15 cellular contexts compared by ENCODE assay signal in the genomic region with DNA sequence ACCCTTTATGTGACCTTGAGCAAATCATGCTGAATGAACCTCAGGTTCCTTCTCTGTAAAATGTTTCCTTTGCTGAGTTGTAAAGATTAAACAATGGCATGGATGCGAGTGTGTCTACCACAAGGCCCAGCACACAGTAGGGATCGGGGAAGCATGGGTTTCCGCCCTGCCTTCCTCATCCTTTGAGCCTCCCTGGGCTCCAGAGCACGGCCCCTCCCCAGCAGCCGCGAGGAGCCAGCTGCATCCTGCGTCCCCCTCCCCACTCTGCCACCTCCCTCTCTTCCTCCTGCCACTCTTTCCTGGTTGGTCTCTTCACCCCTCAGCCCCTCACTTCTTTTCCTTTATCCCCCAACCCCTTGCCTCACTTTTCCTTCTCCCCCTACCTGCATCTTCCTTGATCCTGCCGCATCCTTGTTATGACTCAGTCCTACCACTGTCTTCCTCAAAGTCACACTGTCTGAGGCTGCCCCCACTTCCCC. TPM values are rescaled to one million over a fixed set of nuclear protein-coding genes. Genes with fewer than 3 reads are reported as not detected.
A peak's percentile ranks its signal among the peaks of the same experiment; 100 is the strongest.
DNase-seq lines count a peak whose midpoint lies in the region; ATAC-seq, FAIRE-seq and TF ChIP-seq lines count a peak whose summit lies in the region.
"Had no signal": no experiment of that assay in that cellular context is flagged by ENCODE, and none has a peak within 500 bp of the region (broad histone marks: within the 10 kb centered on the region; RNA-seq: fewer than 3 reads in every experiment).

No MANE protein-coding gene starts in this region.

- H3K4me1 ChIP-seq in cardiac muscle cell (ENCODE audit: low read depth): peaks cover 14% of the 10 kb centered on the region
- no peaks in the 10 kb centered on the region for H3K4me1 ChIP-seq in foreskin keratinocyte

- H3K36me3 ChIP-seq in cardiac muscle cell (peaks cover 9% of the 10 kb centered on the region), MG63 (peaks cover 26% of the 10 kb centered on the region)

- H3K27me3 ChIP-seq in cardiac muscle cell (no peaks in the 10 kb centered on the region), foreskin keratinocyte (no peaks in the 10 kb centered on the region), MG63 (no peaks in the 10 kb centered on the region)
- H3K27me3 ChIP-seq: Peyer's patch had no signal

- H3K9me3 ChIP-seq in cardiac muscle cell (ENCODE audit: low read depth) (no peaks in the 10 kb centered on the region), MG63 (no peaks in the 10 kb centered on the region)
- H3K9me3 ChIP-seq: Peyer's patch had no signal

- no peak for DNase-seq in cardiac muscle cell (ENCODE audit: low read depth in 1 of 2, low spot score in 1 of 2)
- DNase-seq in cardiac septum (ENCODE audit: low spot score): no peak
- no peak for DNase-seq in T-cell
- DNase-seq in memory B cell (ENCODE audit: low spot score in 2 of 2): no peak
- no peak for DNase-seq in GM12891 (ENCODE audit: insufficient read length, low spot score)
- DNase-seq in DMS 273 treated with DMSO at 0.1 percent for 48 hours (lab: John Stamatoyannopoulos, UW): no peak
- DNase-seq in foreskin keratinocyte: no peak
- no peak for DNase-seq in MG63
- DNase-seq: DMS79 treated with DMSO at 0.1 percent for 48 hours, KBM-7, NCI-H524, Peyer's patch had no signal

- POLR2A ChIA-PET in T-cell (lab: Charles Lee): no interaction called here

- H3K27ac ChIP-seq in cardiac muscle cell (peak overlapping the region; percentile 66), foreskin keratinocyte (no peak overlapping the region)
- H3K27ac ChIP-seq: Peyer's patch had no signal

- no peak overlapping the region for H3K4me3 ChIP-seq in cardiac muscle cell
- no peak overlapping the region for H3K4me3 ChIP-seq in MG63
- H3K4me3 ChIP-seq: lung, Peyer's patch had no signal

- CTCF ChIA-PET in T-cell (lab: Charles Lee): no interaction called here

- FAIRE-seq in GM12891 (lab: Jason Lieb, UNC): no peak
- FAIRE-seq: H54 had no signal

- H3K4me3 Mint-ChIP-seq in T-cell (peak overlapping the region; percentile 51 to 65 (median 55)), memory B cell (no peak overlapping the region)

- TF ChIP-seq POLR2A in GM12891 (IDR thresholded peaks at IDR 0.05; ENCODE audit: low read depth, low read length): no peak

- TF ChIP-seq CTCF in cardiac muscle cell (IDR thresholded peaks at IDR 0.05; ENCODE audit: low read depth, low read length) (no peak), foreskin keratinocyte (conservative IDR thresholded peaks at IDR 0.05) (no peak)

- ATAC-seq in T-cell (replicated peaks in 1 of 4) (no peak), memory B cell (ENCODE audit: low read depth) (no peak), foreskin keratinocyte (no peak)
- ATAC-seq: activated CD4-positive, CD25-positive, alpha-beta regulatory T cell treated with anti-CD3 and anti-CD28 coated beads, Interleukin-2, amount 50 U/mL, for 24 hours had no signal

- intact Hi-C loops in cardiac septum (cut with DNase I): no loop called here

- H3K36me3 Mint-ChIP-seq in T-cell (peaks cover 4% of the 10 kb centered on the region), memory B cell (peaks cover 9% of the 10 kb centered on the region)

- H3K9me3 Mint-ChIP-seq in T-cell (no peaks in the 10 kb centered on the region), memory B cell (no peaks in the 10 kb centered on the region)

- peaks cover 13 to 35% (median 16%) of the 10 kb centered on the region in 3 donors for H3K4me1 Mint-ChIP-seq in T-cell
- H3K4me1 Mint-ChIP-seq in memory B cell: peaks cover 21% of the 10 kb centered on the region

- no peaks in the 10 kb centered on the region for H3K27me3 Mint-ChIP-seq in T-cell
- no peaks in the 10 kb centered on the region for H3K27me3 Mint-ChIP-seq in memory B cell

- peak overlapping the region in 1 of 2 donors; percentile 41 for H3K27ac Mint-ChIP-seq in T-cell
- peak overlapping the region; percentile 29 for H3K27ac Mint-ChIP-seq in memory B cell

TF ChIP-seq in GM12891, 5 proteins besides CTCF, POLR2A, EP300 and RAD21:
- no peak for TF ChIP-seq SPI1 (IDR thresholded peaks at IDR 0.05; ENCODE audit: low read depth, low read length)
- TF ChIP-seq PAX5 (IDR thresholded peaks at IDR 0.05; ENCODE audit: insufficient read depth, low read length, severe bottlenecking): no peak
- no peak for TF ChIP-seq POLR2AphosphoS5 (IDR thresholded peaks at IDR 0.05; ENCODE audit: low read depth, low read length)
- no peak for TF ChIP-seq TAF1 (IDR thresholded peaks at IDR 0.05; ENCODE audit: low read depth, low read length)
- TF ChIP-seq POU2F2 (IDR thresholded peaks at IDR 0.05; ENCODE audit: low read depth, low read length): no peak

RNA-seq across cellular contexts. Expression of a gene that starts 3.0 kb away (rescaled TPM):
- 55.1 and 60.0 TPM in 2 replicates for total RNA-seq in cardiac muscle cell
- 3.9 and 4.0 TPM in 2 replicates for polyA plus RNA-seq in cardiac muscle cell
- 8.0 TPM for total RNA-seq in cardiac septum
- total RNA-seq in T-cell: 10 to 100 TPM; 11.5 to 22.0 (median 18.1) TPM
- 13.1 TPM for polyA plus RNA-seq in GM12891 (2012; ENCODE audit: low read depth, missing spikeins)
- total RNA-seq in foreskin keratinocyte: 32.2 and 33.0 TPM in 2 replicates
- polyA plus RNA-seq in foreskin keratinocyte: 21.8 and 23.3 TPM in 2 replicates
- 19.5 and 31.2 TPM in 2 replicates for total RNA-seq in MG63 (2014; rRNA removed; shearing (Covaris generic); ENCODE audit: low replicate concordance)

RNA-seq across cellular contexts. Expression of a gene that starts 22.5 kb away (rescaled TPM):
- total RNA-seq in cardiac muscle cell (88.5 and 123 TPM in 2 replicates), cardiac septum (9.5 TPM), T-cell (10 to 100 TPM in 3 of 5 donors, 1 to 10 TPM in 2; 6.6 to 22.3 (median 20.8) TPM), foreskin keratinocyte (8.4 and 9.0 TPM in 2 replicates)
- polyA plus RNA-seq in cardiac muscle cell (94.5 and 101 TPM in 2 replicates), foreskin keratinocyte (9.1 and 9.2 TPM in 2 replicates)
- polyA plus RNA-seq in GM12891 (2012; ENCODE audit: low read depth, missing spikeins): 18.0 TPM
- 4.1 and 4.2 TPM in 2 replicates for total RNA-seq in MG63 (2014; rRNA removed; shearing (Covaris generic); ENCODE audit: low replicate concordance)

RNA-seq across cellular contexts. Expression of a gene that starts 30.0 kb away (rescaled TPM):
- 4.9 and 5.0 TPM in 2 replicates for total RNA-seq in cardiac muscle cell
- polyA plus RNA-seq in cardiac muscle cell: 14.0 and 23.4 TPM in 2 replicates
- total RNA-seq in cardiac septum: 17.7 TPM
- under 1 TPM in 3 of 5 donors, not detected in 2; 0.38 to 0.47 (median 0.39) TPM for total RNA-seq in T-cell
- 0.15 TPM for polyA plus RNA-seq in GM12891 (2012; ENCODE audit: low read depth, missing spikeins)
- 0.95 and 1.6 TPM in 2 replicates for total RNA-seq in foreskin keratinocyte
- polyA plus RNA-seq in foreskin keratinocyte: 3.0 and 3.2 TPM in 2 replicates
- total RNA-seq in MG63 (2014; rRNA removed; shearing (Covaris generic); ENCODE audit: low replicate concordance): not detected in 2 replicates

RNA-seq across cellular contexts. Expression of a gene that starts 31.2 kb away (rescaled TPM):
- total RNA-seq in cardiac muscle cell: 10.4 and 32.3 TPM in 2 replicates
- 1.9 and 4.4 TPM in 2 replicates for polyA plus RNA-seq in cardiac muscle cell
- 9.6 TPM for total RNA-seq in cardiac septum
- 10 to 100 TPM; 34.6 to 43.6 (median 38.2) TPM for total RNA-seq in T-cell
- 10.9 TPM for polyA plus RNA-seq in GM12891 (2012; ENCODE audit: low read depth, missing spikeins)
- 6.7 and 7.1 TPM in 2 replicates for total RNA-seq in foreskin keratinocyte
- 6.0 and 6.4 TPM in 2 replicates for polyA plus RNA-seq in foreskin keratinocyte
- total RNA-seq in MG63 (2014; rRNA removed; shearing (Covaris generic); ENCODE audit: low replicate concordance): 0.17 and 0.76 TPM in 2 replicates

RNA-seq across cellular contexts. Expression of a gene that starts 32.5 kb away (rescaled TPM):
- total RNA-seq in cardiac muscle cell: 39.8 and 53.0 TPM in 2 replicates
- 50.5 and 60.6 TPM in 2 replicates for polyA plus RNA-seq in cardiac muscle cell
- total RNA-seq in cardiac septum: 27.6 TPM
- 10 to 100 TPM; 21.0 to 31.9 (median 26.9) TPM for total RNA-seq in T-cell
- 12.7 TPM for polyA plus RNA-seq in GM12891 (2012; ENCODE audit: low read depth, missing spikeins)
- total RNA-seq in foreskin keratinocyte: 35.3 and 39.1 TPM in 2 replicates
- 48.6 and 51.0 TPM in 2 replicates for polyA plus RNA-seq in foreskin keratinocyte
- total RNA-seq in MG63 (2014; rRNA removed; shearing (Covaris generic); ENCODE audit: low replicate concordance): 64.3 and 70.8 TPM in 2 replicates
